ENCODE assay signal across 10 cellular contexts in the genomic region with DNA sequence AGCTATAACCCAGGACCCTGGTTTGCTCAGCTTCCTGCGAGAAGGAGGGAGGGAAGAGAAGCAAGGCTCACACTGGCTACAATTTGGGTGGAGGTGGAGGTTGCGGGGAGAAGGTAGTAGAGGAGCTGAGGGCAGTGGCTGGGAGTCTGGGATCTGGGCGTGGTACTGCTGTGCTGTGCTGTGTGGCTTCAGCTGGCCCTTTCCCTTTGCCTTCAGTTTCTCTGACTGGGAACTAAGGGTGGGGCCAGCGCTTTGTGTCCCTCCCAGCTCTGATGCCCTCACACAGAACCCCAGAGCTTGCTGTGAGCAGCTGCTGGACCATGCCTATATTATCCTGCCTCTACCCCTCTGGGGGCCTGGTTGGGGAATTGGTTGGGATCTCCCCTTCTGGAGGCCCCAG.
A peak's percentile ranks its signal among the peaks of the same experiment; 100 is the strongest.
DNase-seq lines count a peak whose midpoint lies in the region; ATAC-seq and TF ChIP-seq lines count a peak whose summit lies in the region.
"Had no signal": no experiment of that assay in that cellular context is flagged by ENCODE, and none has a peak within 500 bp of the region (broad histone marks: within the 10 kb centered on the region; RNA-seq: fewer than 3 reads in every experiment).

No MANE protein-coding gene starts in this region.

- no peaks in the 10 kb centered on the region for H3K27me3 Mint-ChIP-seq in CD8-positive, alpha-beta memory T cell
- peaks cover 3% of the 10 kb centered on the region for H3K27me3 Mint-ChIP-seq in glutamatergic neuron (ENCODE audit: unreplicated experiment)

- peaks cover 86 to 99% (median 95%) of the 10 kb centered on the region in 3 donors for H3K4me1 Mint-ChIP-seq in CD8-positive, alpha-beta memory T cell
- H3K4me1 Mint-ChIP-seq in glutamatergic neuron (ENCODE audit: low read depth, unreplicated experiment): peaks cover 17% of the 10 kb centered on the region

- POLR2A ChIA-PET in CD8-positive, alpha-beta memory T cell (lab: Charles Lee): interaction anchor here (1.1 to 2.0 kb wide), 3 partner anchors 11 to 57 kb away, joined by 4 to 7 read pairs (median 6); no protein-coding TSS in a partner anchor
- POLR2A ChIA-PET in GM10248 (lab: Yijun Ruan, JAX): interaction anchor here (0.9 kb wide), 1 partner anchor 9 kb away, joined by 5 read pairs; no protein-coding TSS in a partner anchor

- peaks cover 71% of the 10 kb centered on the region for H3K4me1 ChIP-seq in CD8-positive, alpha-beta memory T cell (ENCODE audit: insufficient read depth, low read length)
- peaks cover 34% of the 10 kb centered on the region for H3K4me1 ChIP-seq in SJCRH30

- intact Hi-C loops in left ventricle myocardium superior (cut with micrococcal nuclease): loop anchor here (10.0 kb wide), 1 partner anchor 50 kb away; no protein-coding TSS in a partner anchor
- intact Hi-C loops in sciatic nerve (cut with DNase I): no loop called here

- CTCF ChIA-PET in CD8-positive, alpha-beta memory T cell (lab: Charles Lee): interaction anchor here (0.8 to 5.0 kb wide), 8 partner anchors 8 to 66 kb away, joined by 3 to 19 read pairs (median 3); no protein-coding TSS in a partner anchor
- CTCF ChIA-PET in GM10248 (lab: Yijun Ruan, JAX): interaction anchor here (0.9 to 3.1 kb wide), 10 partner anchors 9 to 250 kb away, joined by 3 to 15 read pairs (median 8); a partner anchor contains a TSS

- TF ChIP-seq CTCF in GM10248 (IDR thresholded peaks at IDR 0.05; ENCODE audit: control extremely low read depth, extremely low read depth, low read depth, missing control alignments) (no peak), glutamatergic neuron (IDR thresholded peaks at IDR 0.05; ENCODE audit: partially characterized antibody, unreplicated experiment) (no peak)

- peaks cover 0 to 67% (median 4%) of the 10 kb centered on the region in 3 donors for H3K36me3 Mint-ChIP-seq in CD8-positive, alpha-beta memory T cell
- no peaks in the 10 kb centered on the region for H3K36me3 Mint-ChIP-seq in glutamatergic neuron (ENCODE audit: unreplicated experiment)

- H3K27me3 ChIP-seq in CD8-positive, alpha-beta memory T cell (ENCODE audit: insufficient read depth, low read length, poor library complexity, severe bottlenecking): no peaks in the 10 kb centered on the region
- H3K27me3 ChIP-seq in SJCRH30: no peaks in the 10 kb centered on the region

- H3K27ac Mint-ChIP-seq in CD8-positive, alpha-beta memory T cell: peak overlapping the region; percentile 84 to 97 (median 91)
- no peak overlapping the region for H3K27ac Mint-ChIP-seq in glutamatergic neuron (ENCODE audit: unreplicated experiment)

- no peak for DNase-seq in CD8-positive, alpha-beta memory T cell
- peak; percentile 60 to 63 for DNase-seq in SJCRH30
- no peak for DNase-seq in left ventricle myocardium superior
- DNase-seq in sciatic nerve (ENCODE audit: low spot score): no peak
- DNase-seq in GM10248 (ENCODE audit: extremely low spot score): no peak
- DNase-seq in OCI-M1 (lab: John Stamatoyannopoulos, UW): no peak
- DNase-seq in DMS53 treated with DMSO at 0.1 percent for 48 hours (lab: John Stamatoyannopoulos, UW; ENCODE audit: unreplicated experiment): no peak
- no peak for DNase-seq in glutamatergic neuron
- DNase-seq: activated naive CD4-positive, alpha-beta T cell treated with Interleukin-2 at 50 U/mL for 16 hours; Calu3 had no signal

- H3K9me3 ChIP-seq in CD8-positive, alpha-beta memory T cell (ENCODE audit: low read length): no peaks in the 10 kb centered on the region
- H3K9me3 ChIP-seq in SJCRH30 (replicated peaks): no peaks in the 10 kb centered on the region

- ATAC-seq in left ventricle myocardium superior (peak; percentile 6), sciatic nerve (peak; percentile 42)

- H3K27ac ChIP-seq in CD8-positive, alpha-beta memory T cell (ENCODE audit: low read depth, low read length): no peak overlapping the region
- H3K27ac ChIP-seq in SJCRH30: peak overlapping the region; percentile 22

- no peaks in the 10 kb centered on the region for H3K9me3 Mint-ChIP-seq in CD8-positive, alpha-beta memory T cell
- peaks cover 2% of the 10 kb centered on the region for H3K9me3 Mint-ChIP-seq in glutamatergic neuron (ENCODE audit: unreplicated experiment)

- peak overlapping the region; percentile 72 to 91 (median 82) for H3K4me3 Mint-ChIP-seq in CD8-positive, alpha-beta memory T cell
- H3K4me3 Mint-ChIP-seq in glutamatergic neuron (ENCODE audit: unreplicated experiment): no peak overlapping the region

- H3K4me3 ChIP-seq in CD8-positive, alpha-beta memory T cell (ENCODE audit: low read length): no peak overlapping the region
- H3K4me3 ChIP-seq in SJCRH30: no peak overlapping the region

- peaks cover 12% of the 10 kb centered on the region for H3K36me3 ChIP-seq in CD8-positive, alpha-beta memory T cell (ENCODE audit: insufficient read depth, low read length)
- H3K36me3 ChIP-seq in SJCRH30: no peaks in the 10 kb centered on the region

Comparison
In these comparisons a context has a peak if more than half of its experiments do, and no peak if none do; other contexts are left out.
1. DNase-seq: peak in SJCRH30 (2 of 2); none in CD8-positive, alpha-beta memory T cell (0 of 5), left ventricle myocardium superior (single experiment), sciatic nerve (single experiment), GM10248 (single experiment), OCI-M1 (single experiment), DMS53 treated with DMSO at 0.1 percent for 48 hours (single experiment) and glutamatergic neuron (single experiment).